Comparison of ENCODE assay signal across 1 cellular context in the genomic region with DNA sequence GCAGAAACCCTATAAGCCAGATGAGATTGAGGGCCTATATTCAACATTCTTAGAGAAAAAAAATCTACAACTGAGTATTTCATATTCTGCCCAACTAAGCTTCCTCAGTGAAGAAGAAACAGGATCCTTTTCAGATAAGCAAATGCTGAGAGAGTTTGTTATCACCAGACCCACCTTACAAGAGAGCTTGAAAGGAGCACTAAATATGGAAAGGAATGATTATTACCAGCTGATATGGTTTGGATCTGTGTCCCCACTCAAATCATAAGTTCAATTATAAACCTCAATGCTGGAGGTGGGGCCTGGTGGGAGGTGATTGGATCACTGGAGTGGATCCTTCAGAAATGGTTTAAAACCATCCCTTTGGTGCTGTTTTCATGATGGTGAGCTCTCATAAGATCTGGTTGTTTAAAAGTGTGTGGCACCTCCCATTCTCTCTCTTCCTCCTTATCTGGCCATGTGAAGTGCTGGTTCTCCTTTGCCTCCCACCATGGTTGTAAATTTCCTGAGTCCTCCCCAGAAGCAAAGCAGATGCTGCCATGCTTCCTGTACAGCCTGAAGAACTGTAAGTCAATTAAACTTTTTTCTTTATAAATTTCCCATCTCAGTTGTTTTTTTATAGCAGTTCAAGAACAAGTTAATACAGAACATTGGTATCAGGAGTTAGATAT.
TF ChIP-seq lines count a peak whose summit lies in the region.

No MANE protein-coding gene starts in this region.

TF ChIP-seq in K562, 482 proteins besides CTCF, POLR2A, EP300 and RAD21 (continued from another document and continues in another):
- no peak for TF ChIP-seq ZNF12 (CRISPR knock-in tag; IDR thresholded peaks at IDR 0.05)
- no peak for TF ChIP-seq BACH1 (tag; IDR thresholded peaks at IDR 0.05)
- TF ChIP-seq SIX5 (IDR thresholded peaks at IDR 0.05; ENCODE audit: borderline replicate concordance in 1 of 2, insufficient read depth in 1 of 2, low read depth in 1 of 2, low read length in 2 of 2), result no peak
- no peak for TF ChIP-seq YY1 (IDR thresholded peaks at IDR 0.05; ENCODE audit: borderline replicate concordance in 1 of 3, control insufficient read depth in 1 of 3, extremely low read depth in 1 of 3, insufficient read depth in 3 of 3, insufficient read length in 1 of 3, insufficient replicate concordance in 2 of 3, low read depth in 1 of 3, low read length in 2 of 3)
- TF ChIP-seq NCOR1 (IDR thresholded peaks at IDR 0.05), result 0 out of 2 replicates have a peak, but pooled peaks have one; percentile 34
- no peak for TF ChIP-seq RB1 (IDR thresholded peaks at IDR 0.05; ENCODE audit: low read depth)
- no peak for TF ChIP-seq TSC22D4 (tag; IDR thresholded peaks at IDR 0.05)
- TF ChIP-seq TCF3 (CRISPR knock-in tag; IDR thresholded peaks at IDR 0.05), result peak; percentile 56; the same call in 1 of the 2 replicates
- TF ChIP-seq NELFE (IDR thresholded peaks at IDR 0.05; ENCODE audit: insufficient read depth, insufficient read length), result no peak
- TF ChIP-seq SOX6 (IDR thresholded peaks at IDR 0.05), result no peak
- TF ChIP-seq IRF2 (CRISPR knock-in tag; IDR thresholded peaks at IDR 0.05), result no peak
- TF ChIP-seq, protein P1, sequence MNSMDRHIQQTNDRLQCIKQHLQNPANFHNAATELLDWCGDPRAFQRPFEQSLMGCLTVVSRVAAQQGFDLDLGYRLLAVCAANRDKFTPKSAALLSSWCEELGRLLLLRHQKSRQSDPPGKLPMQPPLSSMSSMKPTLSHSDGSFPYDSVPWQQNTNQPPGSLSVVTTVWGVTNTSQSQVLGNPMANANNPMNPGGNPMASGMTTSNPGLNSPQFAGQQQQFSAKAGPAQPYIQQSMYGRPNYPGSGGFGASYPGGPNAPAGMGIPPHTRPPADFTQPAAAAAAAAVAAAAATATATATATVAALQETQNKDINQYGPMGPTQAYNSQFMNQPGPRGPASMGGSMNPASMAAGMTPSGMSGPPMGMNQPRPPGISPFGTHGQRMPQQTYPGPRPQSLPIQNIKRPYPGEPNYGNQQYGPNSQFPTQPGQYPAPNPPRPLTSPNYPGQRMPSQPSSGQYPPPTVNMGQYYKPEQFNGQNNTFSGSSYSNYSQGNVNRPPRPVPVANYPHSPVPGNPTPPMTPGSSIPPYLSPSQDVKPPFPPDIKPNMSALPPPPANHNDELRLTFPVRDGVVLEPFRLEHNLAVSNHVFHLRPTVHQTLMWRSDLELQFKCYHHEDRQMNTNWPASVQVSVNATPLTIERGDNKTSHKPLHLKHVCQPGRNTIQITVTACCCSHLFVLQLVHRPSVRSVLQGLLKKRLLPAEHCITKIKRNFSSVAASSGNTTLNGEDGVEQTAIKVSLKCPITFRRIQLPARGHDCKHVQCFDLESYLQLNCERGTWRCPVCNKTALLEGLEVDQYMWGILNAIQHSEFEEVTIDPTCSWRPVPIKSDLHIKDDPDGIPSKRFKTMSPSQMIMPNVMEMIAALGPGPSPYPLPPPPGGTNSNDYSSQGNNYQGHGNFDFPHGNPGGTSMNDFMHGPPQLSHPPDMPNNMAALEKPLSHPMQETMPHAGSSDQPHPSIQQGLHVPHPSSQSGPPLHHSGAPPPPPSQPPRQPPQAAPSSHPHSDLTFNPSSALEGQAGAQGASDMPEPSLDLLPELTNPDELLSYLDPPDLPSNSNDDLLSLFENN (IDR thresholded peaks at IDR 0.05; ENCODE audit: low read depth in 2 of 2, low read length in 2 of 2), result no peak
- no peak for TF ChIP-seq ZSCAN29 (IDR thresholded peaks at IDR 0.05)
- TF ChIP-seq, protein P2, sequence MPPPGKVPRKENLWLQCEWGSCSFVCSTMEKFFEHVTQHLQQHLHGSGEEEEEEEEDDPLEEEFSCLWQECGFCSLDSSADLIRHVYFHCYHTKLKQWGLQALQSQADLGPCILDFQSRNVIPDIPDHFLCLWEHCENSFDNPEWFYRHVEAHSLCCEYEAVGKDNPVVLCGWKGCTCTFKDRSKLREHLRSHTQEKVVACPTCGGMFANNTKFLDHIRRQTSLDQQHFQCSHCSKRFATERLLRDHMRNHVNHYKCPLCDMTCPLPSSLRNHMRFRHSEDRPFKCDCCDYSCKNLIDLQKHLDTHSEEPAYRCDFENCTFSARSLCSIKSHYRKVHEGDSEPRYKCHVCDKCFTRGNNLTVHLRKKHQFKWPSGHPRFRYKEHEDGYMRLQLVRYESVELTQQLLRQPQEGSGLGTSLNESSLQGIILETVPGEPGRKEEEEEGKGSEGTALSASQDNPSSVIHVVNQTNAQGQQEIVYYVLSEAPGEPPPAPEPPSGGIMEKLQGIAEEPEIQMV (tag; conservative IDR thresholded peaks at IDR 0.05; ENCODE audit: low read depth), result no peak
- peak; percentile 72 for TF ChIP-seq ARID1B (IDR thresholded peaks at IDR 0.05)
- no peak for TF ChIP-seq NR3C1 (CRISPR knock-in tag; IDR thresholded peaks at IDR 0.05)
- no peak for TF ChIP-seq FOXJ3 (CRISPR knock-in tag; IDR thresholded peaks at IDR 0.05)
- TF ChIP-seq TCF7 (IDR thresholded peaks at IDR 0.05; ENCODE audit: borderline replicate concordance), result no peak
- no peak for TF ChIP-seq FOXK1 (CRISPR knock-in tag; IDR thresholded peaks at IDR 0.05; ENCODE audit: borderline replicate concordance)
- TF ChIP-seq, protein P3, sequence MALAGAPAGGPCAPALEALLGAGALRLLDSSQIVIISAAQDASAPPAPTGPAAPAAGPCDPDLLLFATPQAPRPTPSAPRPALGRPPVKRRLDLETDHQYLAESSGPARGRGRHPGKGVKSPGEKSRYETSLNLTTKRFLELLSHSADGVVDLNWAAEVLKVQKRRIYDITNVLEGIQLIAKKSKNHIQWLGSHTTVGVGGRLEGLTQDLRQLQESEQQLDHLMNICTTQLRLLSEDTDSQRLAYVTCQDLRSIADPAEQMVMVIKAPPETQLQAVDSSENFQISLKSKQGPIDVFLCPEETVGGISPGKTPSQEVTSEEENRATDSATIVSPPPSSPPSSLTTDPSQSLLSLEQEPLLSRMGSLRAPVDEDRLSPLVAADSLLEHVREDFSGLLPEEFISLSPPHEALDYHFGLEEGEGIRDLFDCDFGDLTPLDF (CRISPR knock-in tag; IDR thresholded peaks at IDR 0.05), result no peak
- TF ChIP-seq DMBX1 (CRISPR knock-in tag; IDR thresholded peaks at IDR 0.05; ENCODE audit: borderline replicate concordance), result no peak
- TF ChIP-seq, protein P4, sequence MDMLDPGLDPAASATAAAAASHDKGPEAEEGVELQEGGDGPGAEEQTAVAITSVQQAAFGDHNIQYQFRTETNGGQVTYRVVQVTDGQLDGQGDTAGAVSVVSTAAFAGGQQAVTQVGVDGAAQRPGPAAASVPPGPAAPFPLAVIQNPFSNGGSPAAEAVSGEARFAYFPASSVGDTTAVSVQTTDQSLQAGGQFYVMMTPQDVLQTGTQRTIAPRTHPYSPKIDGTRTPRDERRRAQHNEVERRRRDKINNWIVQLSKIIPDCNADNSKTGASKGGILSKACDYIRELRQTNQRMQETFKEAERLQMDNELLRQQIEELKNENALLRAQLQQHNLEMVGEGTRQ (CRISPR knock-in tag; IDR thresholded peaks at IDR 0.05), result no peak
- no peak for TF ChIP-seq OTX1 (CRISPR knock-in tag; IDR thresholded peaks at IDR 0.05)
- no peak for TF ChIP-seq SAFB (IDR thresholded peaks at IDR 0.05; ENCODE audit: borderline replicate concordance, low read depth, low read length)
- no peak for TF ChIP-seq RBBP5 (IDR thresholded peaks at IDR 0.05; ENCODE audit: borderline replicate concordance, insufficient read depth, low read length, poor library complexity, severe bottlenecking)
- peak; percentile 60 for TF ChIP-seq CBFA2T2 (conservative IDR thresholded peaks at IDR 0.05)
- TF ChIP-seq ZNF766 (CRISPR knock-in tag; conservative IDR thresholded peaks at IDR 0.05), result no peak
- TF ChIP-seq, protein P5, sequence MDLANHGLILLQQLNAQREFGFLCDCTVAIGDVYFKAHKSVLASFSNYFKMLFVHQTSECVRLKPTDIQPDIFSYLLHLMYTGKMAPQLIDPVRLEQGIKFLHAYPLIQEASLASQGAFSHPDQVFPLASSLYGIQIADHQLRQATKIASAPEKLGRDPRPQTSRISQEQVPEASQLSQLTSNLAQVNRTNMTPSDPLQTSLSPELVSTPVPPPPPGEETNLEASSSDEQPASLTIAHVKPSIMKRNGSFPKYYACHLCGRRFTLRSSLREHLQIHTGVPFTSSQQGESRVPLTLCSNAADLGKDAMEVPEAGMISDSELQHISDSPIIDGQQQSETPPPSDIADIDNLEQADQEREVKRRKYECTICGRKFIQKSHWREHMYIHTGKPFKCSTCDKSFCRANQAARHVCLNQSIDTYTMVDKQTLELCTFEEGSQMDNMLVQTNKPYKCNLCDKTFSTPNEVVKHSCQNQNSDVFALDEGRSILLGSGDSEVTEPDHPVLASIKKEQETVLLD (IDR thresholded peaks at IDR 0.05), result no peak
- no peak for TF ChIP-seq TAF15 (IDR thresholded peaks at IDR 0.05; ENCODE audit: low read depth, low read length)
- TF ChIP-seq STAG1 (CRISPR knock-in tag; IDR thresholded peaks at IDR 0.05; ENCODE audit: borderline replicate concordance), result no peak
- 0 out of 2 replicates have a peak, but pooled peaks have one; percentile 6 for TF ChIP-seq DPF2 (IDR thresholded peaks at IDR 0.05)
- TF ChIP-seq DIDO1 (tag; IDR thresholded peaks at IDR 0.05; ENCODE audit: low read depth), result no peak
- no peak for TF ChIP-seq PCBP1 (IDR thresholded peaks at IDR 0.05; ENCODE audit: low read depth, low read length, poor library complexity, severe bottlenecking)
- no peak for TF ChIP-seq ZBTB17 (CRISPR knock-in tag; IDR thresholded peaks at IDR 0.05)
- TF ChIP-seq TEAD4 (IDR thresholded peaks at IDR 0.05; ENCODE audit: low read length), result peak; percentile 69
- no peak for TF ChIP-seq TEAD4 (CRISPR knock-in tag; IDR thresholded peaks at IDR 0.05; ENCODE audit: borderline replicate concordance)
- TF ChIP-seq CC2D1A (IDR thresholded peaks at IDR 0.05), result peak; percentile 59; the same call in 1 of the 2 replicates
- peak in 1 of 2 experiments; percentile 29; a peak in 1 of 4 replicates for TF ChIP-seq TBL1XR1 (IDR thresholded peaks at IDR 0.05; ENCODE audit: low read length in 2 of 2)
- TF ChIP-seq PHB2 (IDR thresholded peaks at IDR 0.05; ENCODE audit: low read depth), result no peak
- TF ChIP-seq ARHGAP35 (IDR thresholded peaks at IDR 0.05; ENCODE audit: partially characterized antibody), result no peak
- TF ChIP-seq, protein P6, sequence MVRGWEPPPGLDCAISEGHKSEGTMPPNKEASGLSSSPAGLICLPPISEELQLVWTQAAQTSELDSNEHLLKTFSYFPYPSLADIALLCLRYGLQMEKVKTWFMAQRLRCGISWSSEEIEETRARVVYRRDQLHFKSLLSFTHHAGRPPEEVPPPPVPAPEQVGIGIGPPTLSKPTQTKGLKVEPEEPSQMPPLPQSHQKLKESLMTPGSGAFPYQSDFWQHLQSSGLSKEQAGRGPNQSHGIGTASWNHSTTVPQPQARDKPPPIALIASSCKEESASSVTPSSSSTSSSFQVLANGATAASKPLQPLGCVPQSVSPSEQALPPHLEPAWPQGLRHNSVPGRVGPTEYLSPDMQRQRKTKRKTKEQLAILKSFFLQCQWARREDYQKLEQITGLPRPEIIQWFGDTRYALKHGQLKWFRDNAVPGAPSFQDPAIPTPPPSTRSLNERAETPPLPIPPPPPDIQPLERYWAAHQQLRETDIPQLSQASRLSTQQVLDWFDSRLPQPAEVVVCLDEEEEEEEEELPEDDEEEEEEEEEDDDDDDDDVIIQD (CRISPR knock-in tag; IDR thresholded peaks at IDR 0.05), result no peak
- no peak for TF ChIP-seq TEAD2 (tag; IDR thresholded peaks at IDR 0.05)
- TF ChIP-seq ILK (tag; IDR thresholded peaks at IDR 0.05; ENCODE audit: borderline replicate concordance, low read depth), result no peak
- TF ChIP-seq POLR2G (IDR thresholded peaks at IDR 0.05; ENCODE audit: low read depth, low read length), result no peak
- no peak for TF ChIP-seq ZNF717 (CRISPR knock-in tag; IDR thresholded peaks at IDR 0.05)
- TF ChIP-seq, protein P7, sequence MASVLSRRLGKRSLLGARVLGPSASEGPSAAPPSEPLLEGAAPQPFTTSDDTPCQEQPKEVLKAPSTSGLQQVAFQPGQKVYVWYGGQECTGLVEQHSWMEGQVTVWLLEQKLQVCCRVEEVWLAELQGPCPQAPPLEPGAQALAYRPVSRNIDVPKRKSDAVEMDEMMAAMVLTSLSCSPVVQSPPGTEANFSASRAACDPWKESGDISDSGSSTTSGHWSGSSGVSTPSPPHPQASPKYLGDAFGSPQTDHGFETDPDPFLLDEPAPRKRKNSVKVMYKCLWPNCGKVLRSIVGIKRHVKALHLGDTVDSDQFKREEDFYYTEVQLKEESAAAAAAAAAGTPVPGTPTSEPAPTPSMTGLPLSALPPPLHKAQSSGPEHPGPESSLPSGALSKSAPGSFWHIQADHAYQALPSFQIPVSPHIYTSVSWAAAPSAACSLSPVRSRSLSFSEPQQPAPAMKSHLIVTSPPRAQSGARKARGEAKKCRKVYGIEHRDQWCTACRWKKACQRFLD (CRISPR knock-in tag; IDR thresholded peaks at IDR 0.05), result no peak
- peak; percentile 35; the same call in 1 of the 2 replicates for TF ChIP-seq SMARCA4 (IDR thresholded peaks at IDR 0.05)
- no peak for TF ChIP-seq LCOR (CRISPR knock-in tag; IDR thresholded peaks at IDR 0.05)
- TF ChIP-seq, protein P8, sequence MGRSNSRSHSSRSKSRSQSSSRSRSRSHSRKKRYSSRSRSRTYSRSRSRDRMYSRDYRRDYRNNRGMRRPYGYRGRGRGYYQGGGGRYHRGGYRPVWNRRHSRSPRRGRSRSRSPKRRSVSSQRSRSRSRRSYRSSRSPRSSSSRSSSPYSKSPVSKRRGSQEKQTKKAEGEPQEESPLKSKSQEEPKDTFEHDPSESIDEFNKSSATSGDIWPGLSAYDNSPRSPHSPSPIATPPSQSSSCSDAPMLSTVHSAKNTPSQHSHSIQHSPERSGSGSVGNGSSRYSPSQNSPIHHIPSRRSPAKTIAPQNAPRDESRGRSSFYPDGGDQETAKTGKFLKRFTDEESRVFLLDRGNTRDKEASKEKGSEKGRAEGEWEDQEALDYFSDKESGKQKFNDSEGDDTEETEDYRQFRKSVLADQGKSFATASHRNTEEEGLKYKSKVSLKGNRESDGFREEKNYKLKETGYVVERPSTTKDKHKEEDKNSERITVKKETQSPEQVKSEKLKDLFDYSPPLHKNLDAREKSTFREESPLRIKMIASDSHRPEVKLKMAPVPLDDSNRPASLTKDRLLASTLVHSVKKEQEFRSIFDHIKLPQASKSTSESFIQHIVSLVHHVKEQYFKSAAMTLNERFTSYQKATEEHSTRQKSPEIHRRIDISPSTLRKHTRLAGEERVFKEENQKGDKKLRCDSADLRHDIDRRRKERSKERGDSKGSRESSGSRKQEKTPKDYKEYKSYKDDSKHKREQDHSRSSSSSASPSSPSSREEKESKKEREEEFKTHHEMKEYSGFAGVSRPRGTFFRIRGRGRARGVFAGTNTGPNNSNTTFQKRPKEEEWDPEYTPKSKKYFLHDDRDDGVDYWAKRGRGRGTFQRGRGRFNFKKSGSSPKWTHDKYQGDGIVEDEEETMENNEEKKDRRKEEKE (IDR thresholded peaks at IDR 0.05; ENCODE audit: borderline replicate concordance in 1 of 2, control insufficient read depth in 1 of 2, low read depth in 2 of 2, low read length in 1 of 2), result no peak
- no peak for TF ChIP-seq CHD4 (IDR thresholded peaks at IDR 0.05; ENCODE audit: insufficient read depth, insufficient replicate concordance, low read depth, low read length, poor library complexity, severe bottlenecking)
- TF ChIP-seq HDAC3 (IDR thresholded peaks at IDR 0.05; ENCODE audit: borderline replicate concordance, partially characterized antibody), result no peak
- no peak for TF ChIP-seq ZNF431 (CRISPR knock-in tag; IDR thresholded peaks at IDR 0.05)
- TF ChIP-seq ZNF41 (CRISPR knock-in tag; conservative IDR thresholded peaks at IDR 0.05), result no peak
- no peak for TF ChIP-seq MBD2 (IDR thresholded peaks at IDR 0.05; ENCODE audit: borderline replicate concordance, low read depth)
- no peak for TF ChIP-seq GTF2F1 (IDR thresholded peaks at IDR 0.05; ENCODE audit: low read depth, low read length)
- TF ChIP-seq HNRNPK (IDR thresholded peaks at IDR 0.05; ENCODE audit: low read depth, low read length, poor library complexity, severe bottlenecking), result no peak
- TF ChIP-seq WHSC1 (IDR thresholded peaks at IDR 0.05; ENCODE audit: low read length), result no peak
- no peak for TF ChIP-seq ZNF76 (CRISPR knock-in tag; IDR thresholded peaks at IDR 0.05; ENCODE audit: borderline replicate concordance)
